ENCODE assay signal across 7 cellular contexts in genomic region chr5:78509884-78510769, GRCh38.
A peak's percentile ranks its signal among the peaks of the same experiment; 100 is the strongest.
DNase-seq lines count a peak whose midpoint lies in the region; ATAC-seq lines count a peak whose summit lies in the region.

No MANE protein-coding gene starts in this region.

- peaks cover 8% of the 10 kb centered on the region for H3K36me3 ChIP-seq in adipocyte (ENCODE audit: control insufficient read depth, insufficient read depth, low read length, severe bottlenecking)

- H3K9me3 ChIP-seq in adipocyte (ENCODE audit: control insufficient read depth, low read length) = no peaks in the 10 kb centered on the region
- no peaks in the 10 kb centered on the region for H3K9me3 ChIP-seq in right cardiac atrium (ENCODE audit: control insufficient read depth, low read length)

- ATAC-seq in GM18511 (IDR thresholded peaks at IDR 0.05; ENCODE audit: unreplicated experiment) (peak; percentile 90), HG02678 (IDR thresholded peaks at IDR 0.05; ENCODE audit: unreplicated experiment) (peak; percentile 85), right cardiac atrium (peak; percentile 90 to 92)

- intact Hi-C loops in right cardiac atrium (cut with DNase I) = no loop called here

- peaks cover 56% of the 10 kb centered on the region for H3K4me1 ChIP-seq in adipocyte (ENCODE audit: control insufficient read depth, insufficient read depth, low read length)
- H3K4me1 ChIP-seq in right cardiac atrium (ENCODE audit: control insufficient read depth, insufficient read depth, low read length) = peaks cover 6% of the 10 kb centered on the region

- H3K27ac ChIP-seq in right cardiac atrium (ENCODE audit: low read length) = peak overlapping the region; percentile 85

- H3K27me3 ChIP-seq in adipocyte (replicated peaks; ENCODE audit: control insufficient read depth, insufficient read depth, low read length) = no peaks in the 10 kb centered on the region
- H3K27me3 ChIP-seq in right cardiac atrium (ENCODE audit: control insufficient read depth, insufficient read depth) = no peaks in the 10 kb centered on the region

- peak overlapping the region; percentile 75 for H3K9ac ChIP-seq in adipocyte (ENCODE audit: low read length)

- H3K4me3 ChIP-seq in adipocyte (ENCODE audit: low read length) = peak overlapping the region; percentile 74
- peak overlapping the region; percentile 42 for H3K4me3 ChIP-seq in right cardiac atrium (ENCODE audit: low read length)

- DNase-seq in NCI-H69 (lab: John Stamatoyannopoulos, UW) (peak; percentile 82), adipocyte (ENCODE audit: low read depth) (no peak), right cardiac atrium (peak; percentile 69 to 90 (median 89)), retina (peak; percentile 84), RKO (ENCODE audit: low spot score) (no peak)

- 12% methylated on average over 61 of the region's 61 CpGs for WGBS in right cardiac atrium

Comparison
In these comparisons a context has a peak if more than half of its experiments do, and no peak if none do; other contexts are left out.
1. DNase-seq: peak in NCI-H69 (single experiment), right cardiac atrium (3 of 3) and retina (single experiment); none in adipocyte (single experiment) and RKO (single experiment).
2. Peak in every context shown above with its lines, with median percentiles within 50 percentile points of each other: ATAC-seq.